Comparison of ENCODE assay signal across 21 cellular contexts in the genomic region with DNA sequence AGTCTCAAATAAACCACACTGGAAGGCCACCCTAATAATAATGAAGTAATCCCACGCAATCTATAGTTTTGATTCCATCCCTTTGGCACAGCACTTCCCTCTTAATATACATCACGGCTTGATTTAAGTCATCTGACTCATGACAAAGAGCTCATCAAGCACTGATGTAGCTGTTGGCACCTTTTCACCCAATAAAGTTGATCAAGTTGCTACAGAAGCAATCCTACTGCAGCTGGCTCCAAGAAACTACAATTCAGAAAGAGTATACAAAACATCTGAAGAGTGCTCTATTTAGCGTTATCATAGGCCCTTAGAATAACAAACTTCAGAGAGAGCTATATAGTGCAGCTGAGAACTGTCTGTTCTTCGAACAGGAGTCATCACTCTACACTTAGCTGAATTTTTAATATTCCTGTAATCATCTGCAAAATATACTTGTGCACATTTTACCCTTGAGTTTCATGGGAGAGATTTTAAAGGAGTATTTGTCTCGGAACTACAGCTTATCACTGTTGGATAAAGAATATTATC.
"Had no signal": no experiment of that assay in that cellular context is flagged by ENCODE, and none has a peak within 500 bp of the region (broad histone marks: within the 10 kb centered on the region; RNA-seq: fewer than 3 reads in every experiment).

No MANE protein-coding gene starts in this region.

- H3K9me3 ChIP-seq: esophagus muscularis mucosa, prostate gland, sigmoid colon, thoracic aorta, transverse colon had no signal

- DNase-seq: effector memory CD4-positive, alpha-beta T cell; foreskin keratinocyte; kidney; left cardiac atrium; mesendoderm; naive B cell; occipital lobe; sigmoid colon; stimulated activated CD4-positive, alpha-beta T cell treated with anti-CD3 and anti-CD28 coated beads, Interleukin-2, amount 100 ng/mL, for 24 hours; stimulated activated CD4-positive, alpha-beta T cell treated with anti-CD3 and anti-CD28 coated beads, Interleukin-4, amount 100 ng/mL, for 4 hours; stimulated activated naive B cell treated with anti-CD40 and anti-IgM and Interleukin-4, amounts not matched to agents 10 μg/mL and 1 μg/mL and 100 μg/mL, for 72 hours; stimulated activated naive CD8-positive, alpha-beta T cell treated with anti-CD3 and anti-CD28 coated beads, Interleukin-15, amount 100 ng/mL, for 72 hours; transverse colon had no signal

- H3K27ac ChIP-seq: epithelial cell of prostate, foreskin keratinocyte, hepatocyte, parathyroid adenoma, prostate gland, sigmoid colon, skin epidermis, thoracic aorta, transverse colon had no signal

- H3K36me3 ChIP-seq: esophagus muscularis mucosa, prostate gland, sigmoid colon, thoracic aorta, transverse colon had no signal

- H3K27ac Mint-ChIP-seq: naive B cell; stimulated activated naive B cell treated with anti-CD40 and anti-IgM and Interleukin-4, amounts not matched to agents 10 μg/mL and 1 μg/mL and 100 μg/mL, for 72 hours; stimulated activated naive CD8-positive, alpha-beta T cell treated with anti-CD3 and anti-CD28 coated beads, Interleukin-15, amount 100 ng/mL, for 72 hours had no signal

- H3K4me3 ChIP-seq: esophagus muscularis mucosa, hepatocyte, prostate gland, sigmoid colon, skin epidermis, thoracic aorta, transverse colon had no signal

- H3K4me3 Mint-ChIP-seq: naive B cell; nephron; stimulated activated naive B cell treated with anti-CD40 and anti-IgM and Interleukin-4, amounts not matched to agents 10 μg/mL and 1 μg/mL and 100 μg/mL, for 72 hours; stimulated activated naive CD8-positive, alpha-beta T cell treated with anti-CD3 and anti-CD28 coated beads, Interleukin-15, amount 100 ng/mL, for 72 hours had no signal

- H3K27me3 Mint-ChIP-seq: naive B cell; stimulated activated naive B cell treated with anti-CD40 and anti-IgM and Interleukin-4, amounts not matched to agents 10 μg/mL and 1 μg/mL and 100 μg/mL, for 72 hours; stimulated activated naive CD8-positive, alpha-beta T cell treated with anti-CD3 and anti-CD28 coated beads, Interleukin-15, amount 100 ng/mL, for 72 hours had no signal

- ATAC-seq: foreskin keratinocyte; stimulated activated naive B cell treated with anti-CD40 and anti-IgM and Interleukin-4, amounts not matched to agents 10 μg/mL and 1 μg/mL and 100 μg/mL, for 72 hours; stimulated activated naive CD8-positive, alpha-beta T cell treated with anti-CD3 and anti-CD28 coated beads, Interleukin-15, amount 100 ng/mL, for 72 hours had no signal

- H3K4me1 ChIP-seq: foreskin keratinocyte, parathyroid adenoma, prostate gland had no signal

- H3K9me3 Mint-ChIP-seq: naive B cell; nephron; stimulated activated naive B cell treated with anti-CD40 and anti-IgM and Interleukin-4, amounts not matched to agents 10 μg/mL and 1 μg/mL and 100 μg/mL, for 72 hours; stimulated activated naive CD8-positive, alpha-beta T cell treated with anti-CD3 and anti-CD28 coated beads, Interleukin-15, amount 100 ng/mL, for 72 hours had no signal

- H3K27me3 ChIP-seq: esophagus muscularis mucosa, foreskin keratinocyte, hepatocyte, sigmoid colon, transverse colon had no signal
